In the genomic region with DNA sequence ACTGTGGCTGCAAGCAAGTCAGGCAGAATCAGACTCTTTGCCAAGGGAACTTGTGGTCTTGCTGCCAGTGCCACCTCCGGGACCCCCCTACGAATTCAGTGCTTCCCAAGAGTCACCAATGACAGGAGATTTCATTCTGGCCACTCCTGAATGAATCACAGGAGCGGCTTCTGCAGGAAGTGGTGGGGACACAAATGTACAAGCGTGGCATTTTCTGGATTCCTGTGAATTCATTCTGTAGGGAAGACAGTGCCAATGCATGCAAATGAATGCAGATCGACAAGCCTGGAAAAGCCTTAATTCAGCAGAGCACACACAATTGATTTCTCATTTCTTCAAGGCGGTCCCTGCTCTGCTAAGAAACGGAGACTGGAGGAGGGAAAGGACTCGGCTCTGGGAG, we compare ENCODE assay signal across 17 cellular contexts.
DNase-seq lines count a peak whose midpoint lies in the region; ATAC-seq, FAIRE-seq and TF ChIP-seq lines count a peak whose summit lies in the region.
"Had no signal": no experiment of that assay in that cellular context is flagged by ENCODE, and none has a peak within 500 bp of the region (broad histone marks: within the 10 kb centered on the region; RNA-seq: fewer than 3 reads in every experiment).

No MANE protein-coding gene starts in this region.

- H3K4me3 ChIP-seq in right atrium auricular region = no peak overlapping the region
- H3K4me3 ChIP-seq in right cardiac atrium (ENCODE audit: low read length) = no peak overlapping the region
- H3K4me3 ChIP-seq in coronary artery = no peak overlapping the region
- H3K4me3 ChIP-seq: A549, skin epidermis had no signal

- H3K36me3 Mint-ChIP-seq in natural killer cell treated with Interleukin-12 subunit alpha and Interleukin-12 subunit beta and Interleukin-15 and Interleukin-18, amount 100 ng/mL, for 72 hours = no peaks in the 10 kb centered on the region

- H3K27ac ChIP-seq in right atrium auricular region = no peak overlapping the region
- no peak overlapping the region for H3K27ac ChIP-seq in right cardiac atrium (ENCODE audit: low read length)
- no peak overlapping the region for H3K27ac ChIP-seq in coronary artery
- H3K27ac ChIP-seq: A549, skin epidermis had no signal

- peak overlapping the region in 1 of 2 donors; percentile 37 for H3K27ac Mint-ChIP-seq in natural killer cell treated with Interleukin-12 subunit alpha and Interleukin-12 subunit beta and Interleukin-15 and Interleukin-18, amount 100 ng/mL, for 72 hours

- H3K27me3 ChIP-seq in right atrium auricular region = no peaks in the 10 kb centered on the region
- no peaks in the 10 kb centered on the region for H3K27me3 ChIP-seq in right cardiac atrium (ENCODE audit: control insufficient read depth, insufficient read depth)

- ATAC-seq in right cardiac atrium = no peak
- ATAC-seq in natural killer cell treated with Interleukin-12 subunit alpha and Interleukin-12 subunit beta and Interleukin-15 and Interleukin-18, amount 100 ng/mL, for 72 hours = no peak
- ATAC-seq: A549, HepG2 had no signal

- TF ChIP-seq CTCF in right atrium auricular region (IDR thresholded peaks at IDR 0.05) (no peak), coronary artery (IDR thresholded peaks at IDR 0.05) (no peak)

- FAIRE-seq in frontal cortex (lab: Jason Lieb, UNC) = no peak
- FAIRE-seq: A549, HepG2 had no signal

- H3K9me3 ChIP-seq in right atrium auricular region (no peaks in the 10 kb centered on the region), right cardiac atrium (ENCODE audit: control insufficient read depth, low read length) (no peaks in the 10 kb centered on the region)
- H3K9me3 ChIP-seq: A549 had no signal

- H3K27me3 Mint-ChIP-seq in natural killer cell treated with Interleukin-12 subunit alpha and Interleukin-12 subunit beta and Interleukin-15 and Interleukin-18, amount 100 ng/mL, for 72 hours = peaks cover 0 to 2% of the 10 kb centered on the region in 2 donors

- DNase-seq in right atrium auricular region (ENCODE audit: low spot score) (peak; percentile 40), right cardiac atrium (no peak), coronary artery (ENCODE audit: low spot score) (peak; percentile 2), cerebellum (ENCODE audit: low spot score) (no peak), frontal cortex (ENCODE audit: low spot score in 2 of 2) (no peak), GF-D8 (lab: John Stamatoyannopoulos, UW) (no peak), NCI-H2171 (lab: John Stamatoyannopoulos, UW) (no peak)
- DNase-seq in natural killer cell treated with Interleukin-12 subunit alpha and Interleukin-12 subunit beta and Interleukin-15 and Interleukin-18, amount 100 ng/mL, for 72 hours (ENCODE audit: low spot score) = no peak
- DNase-seq: activated CD4-positive, CD25-positive, alpha-beta regulatory T cell; amniotic stem cell; effector CD8-positive, alpha-beta T cell; NCI-H1092 treated with DMSO at 0.1 percent for 48 hours; NCI-H2227 treated with DMSO at 0.1 percent for 48 hours; substantia nigra had no signal

- 85% methylated on average over 8 of the region's 8 CpGs for WGBS in right cardiac atrium

- intact Hi-C loops in right cardiac atrium (cut with DNase I) = no loop called here

- H3K36me3 ChIP-seq in right atrium auricular region = no peaks in the 10 kb centered on the region

- H3K4me1 ChIP-seq in right atrium auricular region (peaks cover 0 to 6% of the 10 kb centered on the region in 2 donors), right cardiac atrium (ENCODE audit: control insufficient read depth, insufficient read depth, low read length) (peaks cover 3% of the 10 kb centered on the region)
- H3K4me1 ChIP-seq: A549 had no signal

- no peaks in the 10 kb centered on the region for H3K9me3 Mint-ChIP-seq in natural killer cell treated with Interleukin-12 subunit alpha and Interleukin-12 subunit beta and Interleukin-15 and Interleukin-18, amount 100 ng/mL, for 72 hours

- peak overlapping the region; percentile 47 for H3K4me3 Mint-ChIP-seq in natural killer cell treated with Interleukin-12 subunit alpha and Interleukin-12 subunit beta and Interleukin-15 and Interleukin-18, amount 100 ng/mL, for 72 hours

- H3K4me1 Mint-ChIP-seq in natural killer cell treated with Interleukin-12 subunit alpha and Interleukin-12 subunit beta and Interleukin-15 and Interleukin-18, amount 100 ng/mL, for 72 hours (ENCODE audit: low read depth in 2 of 2) = peaks cover 53 to 60% of the 10 kb centered on the region in 2 donors

Comparison
In these comparisons a context has a peak if more than half of its experiments do, and no peak if none do; other contexts are left out.
1. DNase-seq: peak in right atrium auricular region (single experiment) and coronary artery (single experiment); none in right cardiac atrium (0 of 3), natural killer cell treated with Interleukin-12 subunit alpha and Interleukin-12 subunit beta and Interleukin-15 and Interleukin-18, amount 100 ng/mL, for 72 hours (single experiment), cerebellum (single experiment), frontal cortex (0 of 2), GF-D8 (single experiment) and NCI-H2171 (single experiment).